Comparison of ENCODE assay signal across 21 cellular contexts in genomic region chr7:141956084-141956483, GRCh38. TPM values are rescaled to one million over a fixed set of nuclear protein-coding genes. Genes with fewer than 3 reads are reported as not detected.
A peak's percentile ranks its signal among the peaks of the same experiment; 100 is the strongest.
DNase-seq lines count a peak whose midpoint lies in the region; ATAC-seq and TF ChIP-seq lines count a peak whose summit lies in the region.
"Had no signal": no experiment of that assay in that cellular context is flagged by ENCODE, and none has a peak within 500 bp of the region (broad histone marks: within the 10 kb centered on the region; RNA-seq: fewer than 3 reads in every experiment).

No MANE protein-coding gene starts in this region.

- peaks cover 16 to 28% (median 27%) of the 10 kb centered on the region in 3 donors for H3K4me1 Mint-ChIP-seq in naive B cell
- H3K4me1 Mint-ChIP-seq: central memory CD8-positive, alpha-beta T cell; neural crest cell had no signal

- H3K4me3 ChIP-seq in BLaER1 = no peak overlapping the region
- peak overlapping the region; percentile 6 for H3K4me3 ChIP-seq in Loucy (ENCODE audit: low read length, poor library complexity, severe bottlenecking)
- H3K4me3 ChIP-seq: HAP-1, tibial artery had no signal

- no peaks in the 10 kb centered on the region for H3K27me3 Mint-ChIP-seq in naive B cell
- H3K27me3 Mint-ChIP-seq: stimulated activated naive B cell treated with anti-CD40 and anti-IgM and Interleukin-4, amounts not matched to agents 10 μg/mL and 1 μg/mL and 100 μg/mL, for 72 hours had no signal

- H3K4me2 ChIP-seq in BLaER1 (peak overlapping the region; percentile 60), Loucy (ENCODE audit: low read depth, low read length, poor library complexity, severe bottlenecking) (peak overlapping the region; percentile 52)
- H3K4me2 ChIP-seq: KMS-11 had no signal

- H3K36me3 Mint-ChIP-seq in naive B cell = no peaks in the 10 kb centered on the region
- H3K36me3 Mint-ChIP-seq: stimulated activated naive B cell treated with anti-CD40 and anti-IgM and Interleukin-4, amounts not matched to agents 10 μg/mL and 1 μg/mL and 100 μg/mL, for 72 hours had no signal

- no peaks in the 10 kb centered on the region for H3K27me3 ChIP-seq in BLaER1
- H3K27me3 ChIP-seq in Loucy (ENCODE audit: insufficient read depth, low read length, poor library complexity, severe bottlenecking) = no peaks in the 10 kb centered on the region
- H3K27me3 ChIP-seq: tibial artery had no signal

- no peak for TF ChIP-seq CTCF in Loucy (conservative IDR thresholded peaks at IDR 0.05; ENCODE audit: low read length)

- no peak overlapping the region for H3K27ac Mint-ChIP-seq in naive B cell
- H3K27ac Mint-ChIP-seq: stimulated activated naive B cell treated with anti-CD40 and anti-IgM and Interleukin-4, amounts not matched to agents 10 μg/mL and 1 μg/mL and 100 μg/mL, for 72 hours had no signal

- DNase-seq in SKM-1 treated with dmso at 0.1 percent for 144 hours (lab: John Stamatoyannopoulos, UW; ENCODE audit: unreplicated experiment) (peak; percentile 71), naive B cell (peak; percentile 14), NCI-H1436 treated with DMSO at 0.1 percent for 48 hours (lab: John Stamatoyannopoulos, UW) (no peak), anterior cingulate cortex (lab: John Stamatoyannopoulos, UW) (no peak), germinal center (ENCODE audit: low spot score) (no peak)
- DNase-seq: activated CD4-positive, alpha-beta T cell treated with anti-CD3 and anti-CD28 coated beads for 48 hours; activated effector memory CD4-positive, alpha-beta T cell treated with Interleukin-2 at 50 U/mL for 16 hours; mesenchymal stem cell; NCI-H146; NCI-H774; RPMI8226; stimulated activated naive B cell treated with anti-CD40 and anti-IgM and Interleukin-4, amounts not matched to agents 10 μg/mL and 1 μg/mL and 100 μg/mL, for 72 hours; tibial artery had no signal

- H3K36me3 ChIP-seq in BLaER1 (no peaks in the 10 kb centered on the region), Loucy (ENCODE audit: insufficient read depth, low read length) (no peaks in the 10 kb centered on the region)
- H3K36me3 ChIP-seq: HAP-1, tibial artery had no signal

- H3K4me1 ChIP-seq in BLaER1 (peaks cover 38% of the 10 kb centered on the region), Loucy (ENCODE audit: insufficient read depth, low read length, poor library complexity, severe bottlenecking) (peaks cover 18% of the 10 kb centered on the region)
- H3K4me1 ChIP-seq: HAP-1, tibial artery had no signal

- no peaks in the 10 kb centered on the region for H3K79me2 ChIP-seq in Loucy (ENCODE audit: insufficient read depth, low read length)

- H3K4me3 Mint-ChIP-seq in naive B cell = peak overlapping the region in 3 of 8 donors; percentile 18 to 41 (median 29)
- H3K4me3 Mint-ChIP-seq: central memory CD8-positive, alpha-beta T cell; neural crest cell; stimulated activated naive B cell treated with anti-CD40 and anti-IgM and Interleukin-4, amounts not matched to agents 10 μg/mL and 1 μg/mL and 100 μg/mL, for 72 hours had no signal

- H3K9ac ChIP-seq in BLaER1 (no peak overlapping the region), Loucy (ENCODE audit: low read depth, low read length, poor library complexity, severe bottlenecking) (no peak overlapping the region)
- H3K9ac ChIP-seq: KMS-11 had no signal

- peaks cover 6% of the 10 kb centered on the region; the same call in 1 of the 2 replicates for H3K9me3 ChIP-seq in BLaER1
- H3K9me3 ChIP-seq in Loucy (ENCODE audit: insufficient read depth, low read depth, low read length) = no peaks in the 10 kb centered on the region
- H3K9me3 ChIP-seq: HAP-1 had no signal

- peaks cover 0 to 7% (median 0%) of the 10 kb centered on the region in 7 donors for H3K9me3 Mint-ChIP-seq in naive B cell
- H3K9me3 Mint-ChIP-seq: neural crest cell had no signal

- peaks cover 6% of the 10 kb centered on the region; the same call in 1 of the 2 replicates for H3F3A ChIP-seq in Loucy (ENCODE audit: low read depth)

- H4K20me1 ChIP-seq in BLaER1 = no peaks in the 10 kb centered on the region
- H4K20me1 ChIP-seq in Loucy (ENCODE audit: insufficient read depth, low read length, poor library complexity, severe bottlenecking) = no peaks in the 10 kb centered on the region

- ATAC-seq in naive B cell (ENCODE audit: low read depth in 2 of 2) (peak; percentile 56 to 67), HG02798 (IDR thresholded peaks at IDR 0.05; ENCODE audit: poor library complexity, unreplicated experiment) (no peak)
- ATAC-seq: stimulated activated naive B cell treated with anti-CD40 and anti-IgM and Interleukin-4, amounts not matched to agents 10 μg/mL and 1 μg/mL and 100 μg/mL, for 72 hours had no signal

- no peak overlapping the region for H2AFZ ChIP-seq in Loucy (ENCODE audit: low read length)

- peak overlapping the region; percentile 77 for H3K27ac ChIP-seq in BLaER1
- H3K27ac ChIP-seq: KMS-11, tibial artery had no signal

- no peaks in the 10 kb centered on the region for H3K9me2 ChIP-seq in Loucy (replicated peaks; ENCODE audit: low read depth, low read length)

RNA-seq across cellular contexts. Expression of gene CLEC5A, which starts 9.3 kb away (rescaled TPM):
- under 1 TPM in 1 of 6 donors, not detected in 5; 0.08 TPM for polyA plus RNA-seq in naive B cell (ENCODE audit: low read depth in 6 of 6)

RNA-seq across cellular contexts. Expression of gene TAS2R38, which starts 17.5 kb away (rescaled TPM):
- polyA plus RNA-seq in naive B cell (ENCODE audit: low read depth in 6 of 6) = not detected
- polyA plus RNA-seq: adipose tissue had no signal

RNA-seq across cellular contexts. Expression of gene MGAM, which starts 39.6 kb away (rescaled TPM):
- polyA plus RNA-seq in naive B cell (ENCODE audit: low read depth in 6 of 6) = under 1 TPM in 1 of 6 donors, not detected in 5; 0.09 TPM

RNA-seq across cellular contexts. Expression of gene OR9A4, which starts 39.9 kb away (rescaled TPM):
- polyA plus RNA-seq in naive B cell (ENCODE audit: low read depth in 6 of 6) = not detected
- polyA plus RNA-seq: adipose tissue had no signal

Comparison
In these comparisons a context has a peak if more than half of its experiments do, and no peak if none do; other contexts are left out.
1. DNase-seq: peak in SKM-1 treated with dmso at 0.1 percent for 144 hours (single experiment) and naive B cell (single experiment); none in NCI-H1436 treated with DMSO at 0.1 percent for 48 hours (single experiment), anterior cingulate cortex (0 of 58) and germinal center (single experiment).